ENCODE assay signal across 11 cellular contexts in the genomic region with DNA sequence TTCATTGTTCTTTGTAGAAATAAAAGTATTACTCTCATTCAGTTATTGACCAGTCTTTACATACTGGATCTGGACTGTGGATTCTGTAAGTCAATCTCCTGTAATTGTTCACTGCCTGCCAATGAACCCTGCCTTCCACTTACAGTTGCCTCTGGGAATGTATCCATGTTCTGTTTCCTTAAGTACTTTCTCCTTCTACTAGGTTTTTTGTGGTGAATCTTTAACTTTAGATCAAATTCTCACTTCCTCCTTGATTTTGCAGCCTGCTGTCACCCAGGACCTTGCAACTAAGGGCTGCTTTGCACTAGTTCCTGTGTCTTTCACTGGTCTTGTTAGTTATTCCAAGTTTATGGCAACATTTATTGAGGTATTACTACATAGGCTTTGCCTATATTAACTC. TPM values are rescaled to one million over a fixed set of nuclear protein-coding genes. Genes with fewer than 3 reads are reported as not detected.
DNase-seq lines count a peak whose midpoint lies in the region; ATAC-seq, FAIRE-seq and TF ChIP-seq lines count a peak whose summit lies in the region.
"Had no signal": no experiment of that assay in that cellular context is flagged by ENCODE, and none has a peak within 500 bp of the region (broad histone marks: within the 10 kb centered on the region; RNA-seq: fewer than 3 reads in every experiment).

No MANE protein-coding gene starts in this region.

- H3K4me3 ChIP-seq in mucosa of descending colon: no peak overlapping the region
- H3K4me3 ChIP-seq: SK-N-MC, upper lobe of right lung had no signal

- FAIRE-seq in frontal cortex (lab: Jason Lieb, UNC): no peak

- TF ChIP-seq CTCF in mucosa of descending colon (IDR thresholded peaks at IDR 0.05): no peak

- intact Hi-C loops in mucosa of descending colon (cut with DNase I, micrococcal nuclease): no loop called here

- H3K36me3 ChIP-seq in mucosa of descending colon (ENCODE audit: low read depth): no peaks in the 10 kb centered on the region
- H3K36me3 ChIP-seq: upper lobe of right lung had no signal

- no peaks in the 10 kb centered on the region for H3K4me1 ChIP-seq in mucosa of descending colon (ENCODE audit: low read depth)
- H3K4me1 ChIP-seq: upper lobe of right lung had no signal

- no peaks in the 10 kb centered on the region for H3K9me3 ChIP-seq in mucosa of descending colon
- H3K9me3 ChIP-seq: upper lobe of right lung had no signal

- peak; percentile 68 for ATAC-seq in HG02571 (IDR thresholded peaks at IDR 0.05; ENCODE audit: unreplicated experiment)
- ATAC-seq in HG03432 (IDR thresholded peaks at IDR 0.05; ENCODE audit: unreplicated experiment): peak; percentile 84
- peak; percentile 65 for ATAC-seq in mucosa of descending colon
- ATAC-seq: upper lobe of right lung had no signal

- peak; percentile 20 for DNase-seq in GM19238 (ENCODE audit: insufficient read length, low spot score)
- no peak for DNase-seq in mucosa of descending colon
- DNase-seq in NCI-H146 (lab: John Stamatoyannopoulos, UW): no peak
- no peak for DNase-seq in frontal cortex (ENCODE audit: low spot score in 2 of 2)
- no peak for DNase-seq in islet precursor cell
- DNase-seq: amygdala, hippocampal formation, upper lobe of right lung had no signal

RNA-seq across cellular contexts. Expression of gene ANKRD13C, which starts 28.2 kb away (rescaled TPM):
- total RNA-seq in mucosa of descending colon: 10 to 100 TPM; 20.8 to 24.8 (median 23.4) TPM
- total RNA-seq in frontal cortex: 122 TPM

RNA-seq across cellular contexts. Expression of gene CTH, which starts 28.4 kb away (rescaled TPM):
- total RNA-seq in mucosa of descending colon: 10 to 100 TPM in 1 of 3 donors, 1 to 10 TPM in 2; 5.4 to 13.8 (median 7.2) TPM
- 4.9 TPM for total RNA-seq in frontal cortex
